In the genomic region with DNA sequence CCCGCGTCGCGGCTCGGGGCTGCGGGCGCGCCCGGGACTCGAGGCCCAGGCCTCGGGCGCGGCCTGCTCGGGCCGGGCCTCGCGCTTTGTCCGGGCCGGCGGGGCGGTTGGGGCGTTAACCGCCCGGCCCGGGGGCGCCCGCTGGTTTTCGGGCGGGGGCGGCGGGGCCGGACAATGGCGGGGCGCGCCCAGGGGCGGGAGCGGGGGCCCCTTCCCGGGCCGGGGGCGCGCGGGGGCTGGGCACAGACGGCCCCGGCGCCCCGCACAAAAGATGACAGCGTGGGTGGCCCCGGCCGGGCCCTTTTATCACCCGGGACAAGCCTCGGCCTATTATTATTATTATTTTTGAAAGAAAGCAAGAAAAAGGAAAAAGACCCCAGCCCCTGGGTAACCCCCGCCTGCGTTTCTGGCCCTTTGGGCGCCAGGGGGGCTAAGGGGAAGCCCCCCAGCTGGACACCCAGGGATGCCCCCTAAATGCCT, we compare ENCODE assay signal across 8 cellular contexts. TPM values are rescaled to one million over a fixed set of nuclear protein-coding genes. Genes with fewer than 3 reads are reported as not detected.
A peak's percentile ranks its signal among the peaks of the same experiment; 100 is the strongest.
DNase-seq lines count a peak whose midpoint lies in the region; ATAC-seq and TF ChIP-seq lines count a peak whose summit lies in the region.

No MANE protein-coding gene starts in this region.

- ATAC-seq in HG03469 (IDR thresholded peaks at IDR 0.05; ENCODE audit: unreplicated experiment) (peak; percentile 1), HG03139 (IDR thresholded peaks at IDR 0.05; ENCODE audit: unreplicated experiment) (no peak), HG03175 (IDR thresholded peaks at IDR 0.05; ENCODE audit: unreplicated experiment) (no peak)
- no peak for ATAC-seq in natural killer cell treated with Interleukin-12 subunit alpha and Interleukin-12 subunit beta and Interleukin-15 and Interleukin-18, amount 100 ng/mL, for 72 hours

- no peak for DNase-seq in CD14-positive monocyte (ENCODE audit: low spot score)
- no peak for DNase-seq in chondrocyte (ENCODE audit: low spot score)
- DNase-seq in natural killer cell treated with Interleukin-12 subunit alpha and Interleukin-12 subunit beta and Interleukin-15 and Interleukin-18, amount 100 ng/mL, for 72 hours (ENCODE audit: low spot score), result peak; percentile 55
- no peak for DNase-seq in amniotic stem cell (lab: John Stamatoyannopoulos, UW)
- no peak for DNase-seq in hepatic stellate cell (ENCODE audit: low spot score)

- H3K4me3 Mint-ChIP-seq in CD14-positive monocyte, result peak overlapping the region; percentile 91 to 95
- peak overlapping the region; percentile 92 for H3K4me3 Mint-ChIP-seq in chondrocyte (ENCODE audit: unreplicated experiment)
- peak overlapping the region; percentile 96 for H3K4me3 Mint-ChIP-seq in natural killer cell treated with Interleukin-12 subunit alpha and Interleukin-12 subunit beta and Interleukin-15 and Interleukin-18, amount 100 ng/mL, for 72 hours

- intact Hi-C loops in CD14-positive monocyte (cut with micrococcal nuclease), result loop anchor here in 1 of 2 donors (10.0 kb wide), 1 partner anchor 165 kb away; no protein-coding TSS in a partner anchor

- H3K4me1 Mint-ChIP-seq in CD14-positive monocyte (peaks cover 42% of the 10 kb centered on the region), chondrocyte (ENCODE audit: low read depth) (peaks cover 47% of the 10 kb centered on the region)
- peaks cover 29 to 32% of the 10 kb centered on the region in 2 donors for H3K4me1 Mint-ChIP-seq in natural killer cell treated with Interleukin-12 subunit alpha and Interleukin-12 subunit beta and Interleukin-15 and Interleukin-18, amount 100 ng/mL, for 72 hours (ENCODE audit: low read depth in 2 of 2)

- peaks cover 5 to 10% of the 10 kb centered on the region in 2 donors for H3K36me3 Mint-ChIP-seq in CD14-positive monocyte
- no peaks in the 10 kb centered on the region for H3K36me3 Mint-ChIP-seq in chondrocyte (ENCODE audit: low read depth)
- no peaks in the 10 kb centered on the region for H3K36me3 Mint-ChIP-seq in natural killer cell treated with Interleukin-12 subunit alpha and Interleukin-12 subunit beta and Interleukin-15 and Interleukin-18, amount 100 ng/mL, for 72 hours

- H3K9me3 Mint-ChIP-seq in CD14-positive monocyte (peaks cover 0 to 2% (median 0%) of the 10 kb centered on the region in 7 donors), chondrocyte (ENCODE audit: low read depth) (no peaks in the 10 kb centered on the region)
- H3K9me3 Mint-ChIP-seq in natural killer cell treated with Interleukin-12 subunit alpha and Interleukin-12 subunit beta and Interleukin-15 and Interleukin-18, amount 100 ng/mL, for 72 hours, result no peaks in the 10 kb centered on the region

- no peak for TF ChIP-seq CTCF in CD14-positive monocyte (IDR thresholded peaks at IDR 0.05)
- TF ChIP-seq CTCF in chondrocyte (IDR thresholded peaks at IDR 0.05), result no peak

- H3K27me3 Mint-ChIP-seq in CD14-positive monocyte (ENCODE audit: low read depth in 3 of 3) (peaks cover 0 to 4% (median 0%) of the 10 kb centered on the region in 3 donors), chondrocyte (ENCODE audit: low read depth) (no peaks in the 10 kb centered on the region)
- H3K27me3 Mint-ChIP-seq in natural killer cell treated with Interleukin-12 subunit alpha and Interleukin-12 subunit beta and Interleukin-15 and Interleukin-18, amount 100 ng/mL, for 72 hours, result no peaks in the 10 kb centered on the region

- H3K27ac Mint-ChIP-seq in CD14-positive monocyte (peak overlapping the region; percentile 86 to 95 (median 93)), chondrocyte (ENCODE audit: unreplicated experiment) (peak overlapping the region; percentile 86)
- H3K27ac Mint-ChIP-seq in natural killer cell treated with Interleukin-12 subunit alpha and Interleukin-12 subunit beta and Interleukin-15 and Interleukin-18, amount 100 ng/mL, for 72 hours, result peak overlapping the region; percentile 76 to 94

RNA-seq across cellular contexts. Expression of gene KDM4B, which starts 0.4 kb away (rescaled TPM):
- 10 to 100 TPM in 1 of 2 donors, 1 to 10 TPM in 1; 6.4 to 12.7 TPM for polyA plus RNA-seq in CD14-positive monocyte
- total RNA-seq in chondrocyte, result 50.7 to 53.2 TPM (median 52.2 TPM) in 3 replicates
- total RNA-seq in natural killer cell treated with Interleukin-12 subunit alpha and Interleukin-12 subunit beta and Interleukin-15 and Interleukin-18, amount 100 ng/mL, for 72 hours, result 10 to 100 TPM; 57.0 to 63.1 TPM
